10 cellular contexts compared by ENCODE assay signal in genomic region chr5:72234265-72234700, GRCh38.
DNase-seq lines count a peak whose midpoint lies in the region; ATAC-seq and TF ChIP-seq lines count a peak whose summit lies in the region.
"Had no signal": no experiment of that assay in that cellular context is flagged by ENCODE, and none has a peak within 500 bp of the region (broad histone marks: within the 10 kb centered on the region; RNA-seq: fewer than 3 reads in every experiment).

No MANE protein-coding gene starts in this region.

- H3K27ac ChIP-seq in iPS-20b (ENCODE audit: low read length) (no peak overlapping the region), Peyer's patch (no peak overlapping the region)
- H3K27ac ChIP-seq: parathyroid adenoma, SK-N-MC had no signal

- H3K27me3 ChIP-seq in iPS-20b (ENCODE audit: insufficient read depth, low read length) (no peaks in the 10 kb centered on the region), Peyer's patch (no peaks in the 10 kb centered on the region)

- peak overlapping the region; percentile 1; the same call in 1 of the 2 replicates for H3K9ac ChIP-seq in iPS-20b (ENCODE audit: low read depth, low read length)
- H3K9ac ChIP-seq: parathyroid adenoma had no signal

- H3K4me3 ChIP-seq in iPS-20b (ENCODE audit: low read length): no peak overlapping the region
- no peak overlapping the region for H3K4me3 ChIP-seq in Peyer's patch
- H3K4me3 ChIP-seq: SK-N-MC had no signal

- in situ Hi-C loops in Caki2 (cut with HindIII; ENCODE audit: low pct_unique_long_range_greater_than_20kb, low sequenced_read_pairs): no loop called here

- peak; percentile 91 for ATAC-seq in GM19043 (IDR thresholded peaks at IDR 0.05; ENCODE audit: low read depth, unreplicated experiment)
- peak; percentile 94 for ATAC-seq in HG03159 (IDR thresholded peaks at IDR 0.05; ENCODE audit: unreplicated experiment)

- TF ChIP-seq CTCF in Peyer's patch (IDR thresholded peaks at IDR 0.05): no peak

- peaks cover 61% of the 10 kb centered on the region for H3K36me3 ChIP-seq in iPS-20b (ENCODE audit: insufficient read depth, low read depth, low read length)
- H3K36me3 ChIP-seq in Peyer's patch: no peaks in the 10 kb centered on the region

- DNase-seq in Caki2 (ENCODE audit: low read depth) (peak; percentile 56), SW480 (ENCODE audit: low spot score) (peak; percentile 29), amniotic stem cell (lab: John Stamatoyannopoulos, UW) (no peak), COLO829 (ENCODE audit: low spot score) (no peak), Peyer's patch (no peak)

- H3K4me1 ChIP-seq in iPS-20b (ENCODE audit: insufficient read depth, low read length) (peaks cover 48% of the 10 kb centered on the region), Peyer's patch (no peaks in the 10 kb centered on the region)

- H3K9me3 ChIP-seq in iPS-20b (ENCODE audit: insufficient read depth, low read depth, low read length): no peaks in the 10 kb centered on the region
- no peaks in the 10 kb centered on the region for H3K9me3 ChIP-seq in Peyer's patch

- no peak for TF ChIP-seq POLR2A in Peyer's patch (IDR thresholded peaks at IDR 0.05)

Comparison
In these comparisons a context has a peak if more than half of its experiments do, and no peak if none do; other contexts are left out.
1. DNase-seq: peak in Caki2 (single experiment) and SW480 (single experiment); none in amniotic stem cell (single experiment), COLO829 (single experiment) and Peyer's patch (0 of 3).